13 cellular contexts compared by ENCODE assay signal in the genomic region with DNA sequence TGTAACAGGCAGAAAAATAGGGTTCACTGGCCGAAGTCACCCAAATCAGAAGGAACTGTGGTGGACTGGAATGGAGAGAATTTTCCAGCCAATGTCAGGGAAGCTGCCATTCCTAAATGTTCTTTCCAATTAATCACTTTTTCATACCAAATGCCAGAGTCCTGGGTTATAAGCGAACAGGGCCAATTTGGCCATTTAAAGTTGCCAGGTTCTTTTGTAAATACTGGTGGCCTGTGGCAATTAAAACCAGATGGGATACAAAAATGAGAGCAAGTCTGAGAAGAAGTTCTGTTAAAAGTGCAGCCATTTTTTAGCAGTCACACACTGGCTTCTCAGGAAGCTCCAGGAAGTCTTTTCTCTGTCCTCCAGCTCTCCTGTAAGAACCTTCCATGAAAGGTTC.
"Had no signal": no experiment of that assay in that cellular context is flagged by ENCODE, and none has a peak within 500 bp of the region (broad histone marks: within the 10 kb centered on the region; RNA-seq: fewer than 3 reads in every experiment).

No MANE protein-coding gene starts in this region.

- H3K4me2 ChIP-seq: neural progenitor cell had no signal

- H3K4me3 ChIP-seq: esophagus muscularis mucosa, neural progenitor cell, tibial nerve, uterus had no signal

- H3K9ac ChIP-seq: neural progenitor cell, parathyroid adenoma had no signal

- H3K27ac Mint-ChIP-seq: activated naive CD4-positive, alpha-beta T cell treated with anti-CD3 and anti-CD28 coated beads for 36 hours; activated T-helper 2 cell treated with anti-CD3 and anti-CD28 coated beads, Interferon-gamma antibody, Interleukin-2, Interleukin-4, amounts not matched to agents 10 μg/mL and 5 μg/mL and 100 μg/mL, durations not matched to agents 14 hours and 24 hours and 36 hours; neural progenitor cell; stimulated activated effector memory CD8-positive, alpha-beta T cell treated with anti-CD3 and anti-CD28 coated beads, Interleukin-12 subunit alpha, Interleukin-12 subunit beta, amount 100 ng/mL, for 72 hours had no signal

- H3K4me1 Mint-ChIP-seq: stimulated activated effector memory CD8-positive, alpha-beta T cell treated with anti-CD3 and anti-CD28 coated beads, Interleukin-12 subunit alpha, Interleukin-12 subunit beta, amount 100 ng/mL, for 72 hours had no signal

- H3K4me3 Mint-ChIP-seq: activated naive CD4-positive, alpha-beta T cell treated with anti-CD3 and anti-CD28 coated beads for 36 hours; neural progenitor cell; stimulated activated effector memory CD8-positive, alpha-beta T cell treated with anti-CD3 and anti-CD28 coated beads, Interleukin-12 subunit alpha, Interleukin-12 subunit beta, amount 100 ng/mL, for 72 hours had no signal

- H3K9me3 ChIP-seq: esophagus muscularis mucosa, tibial nerve, uterus had no signal

- DNase-seq: activated CD4-positive, CD25-positive, alpha-beta regulatory T cell treated with anti-CD3 and anti-CD28 coated beads, Interleukin-2, amount 50 U/mL, for 72 hours; activated naive CD4-positive, alpha-beta T cell treated with anti-CD3 and anti-CD28 coated beads for 36 hours; hippocampal formation; stimulated activated CD4-positive, alpha-beta T cell treated with anti-CD3 and anti-CD28 coated beads, Interleukin-12 subunit alpha, Interleukin-12 subunit beta, amount 100 ng/mL, for 4 hours; stimulated activated CD4-positive, alpha-beta T cell treated with anti-CD3 and anti-CD28 coated beads, Interleukin-2, amount 100 ng/mL, for 24 hours; uterus had no signal

- H3K27ac ChIP-seq: esophagus muscularis mucosa, neural progenitor cell, parathyroid adenoma, tibial nerve, uterus had no signal

- ATAC-seq: left lobe of liver; stimulated activated effector memory CD8-positive, alpha-beta T cell treated with anti-CD3 and anti-CD28 coated beads, Interleukin-12 subunit alpha, Interleukin-12 subunit beta, amount 100 ng/mL, for 72 hours had no signal

- H3K9me3 Mint-ChIP-seq: activated naive CD4-positive, alpha-beta T cell treated with anti-CD3 and anti-CD28 coated beads for 36 hours; activated T-helper 2 cell treated with anti-CD3 and anti-CD28 coated beads, Interferon-gamma antibody, Interleukin-2, Interleukin-4, amounts not matched to agents 10 μg/mL and 5 μg/mL and 100 μg/mL, durations not matched to agents 14 hours and 24 hours and 36 hours; neural progenitor cell; stimulated activated effector memory CD8-positive, alpha-beta T cell treated with anti-CD3 and anti-CD28 coated beads, Interleukin-12 subunit alpha, Interleukin-12 subunit beta, amount 100 ng/mL, for 72 hours had no signal

- H2AFZ ChIP-seq: neural progenitor cell, parathyroid adenoma had no signal

- H3K36me3 ChIP-seq: neural progenitor cell, uterus had no signal

- H3K4me1 ChIP-seq: uterus had no signal

- H3K36me3 Mint-ChIP-seq: stimulated activated effector memory CD8-positive, alpha-beta T cell treated with anti-CD3 and anti-CD28 coated beads, Interleukin-12 subunit alpha, Interleukin-12 subunit beta, amount 100 ng/mL, for 72 hours had no signal

- H3K27me3 ChIP-seq: esophagus muscularis mucosa, neural progenitor cell, tibial nerve, uterus had no signal
